Comparison of ENCODE assay signal across 11 cellular contexts in genomic region chr5:9632495-9632894, GRCh38. TPM values are rescaled to one million over a fixed set of nuclear protein-coding genes. Genes with fewer than 3 reads are reported as not detected.
"Had no signal": no experiment of that assay in that cellular context is flagged by ENCODE, and none has a peak within 500 bp of the region (broad histone marks: within the 10 kb centered on the region; RNA-seq: fewer than 3 reads in every experiment).

No MANE protein-coding gene starts in this region.

- ATAC-seq: GM23338, HCT116 had no signal

- H3K4me1 ChIP-seq: HAP-1 had no signal

- H3K9ac ChIP-seq: KMS-11 had no signal

- H3K27ac Mint-ChIP-seq: GM23338, HFFc6 had no signal

- H3K27ac ChIP-seq: KMS-11 had no signal

- H3K9me3 ChIP-seq: HAP-1 had no signal

- H2AFZ ChIP-seq: GM23338 had no signal

- H3K4me2 ChIP-seq: GM23338, KMS-11 had no signal

- H3K4me3 Mint-ChIP-seq: GM23338, HFFc6 had no signal

- H3K36me3 ChIP-seq: HAP-1 had no signal

- H3K4me3 ChIP-seq: GM23338, HAP-1 had no signal

- FAIRE-seq: H1, H54, HTR-8/SVneo had no signal

- H3K4me1 Mint-ChIP-seq: GM23338 had no signal

- DNase-seq: HFFc6, IMR-90, KBM-7 had no signal

RNA-seq across cellular contexts. Expression of gene TAS2R1, which starts 2.3 kb away (rescaled TPM):
- total RNA-seq: GM23338, H1, HT-29, IMR-90 had no signal
- polyA plus RNA-seq: H1, IMR-90 had no signal
